ENCODE assay signal across 35 cellular contexts in genomic region chr18:35854095-35854494, GRCh38.
"Had no signal": no experiment of that assay in that cellular context is flagged by ENCODE, and none has a peak within 500 bp of the region (broad histone marks: within the 10 kb centered on the region; RNA-seq: fewer than 3 reads in every experiment).

No MANE protein-coding gene starts in this region.

- H3K4me3 Mint-ChIP-seq: activated B cell treated with CpG ODN at 0.5 μM for 24 hours; activated CD4-positive, alpha-beta memory T cell treated with anti-CD3 and anti-CD28 coated beads for 36 hours; activated naive CD4-positive, alpha-beta T cell treated with anti-CD3 and anti-CD28 coated beads for 36 hours; activated naive CD8-positive, alpha-beta T cell treated with anti-CD3 and anti-CD28 coated beads, Interleukin-2, amount 50 U/mL, for 24 hours; activated T-cell treated with anti-CD3 and anti-CD28 coated beads, Interleukin-2, amount 50 U/mL, for 4 hours; activated T-helper 1 cell treated with anti-CD3 and anti-CD28 coated beads, Interleukin-12 subunit alpha, Interleukin-12 subunit beta, Interleukin-2, Interleukin-4 antibody, amounts not matched to agents 30 ng/mL and 10 ng/mL and 1 ng/mL, durations not matched to agents 14 hours and 24 hours and 36 hours; brain had no signal

- H3K27me3 ChIP-seq: MG63, Peyer's patch had no signal

- DNase-seq: activated B cell treated with CpG ODN at 0.5 μM for 24 hours; activated CD4-positive, alpha-beta memory T cell treated with anti-CD3 and anti-CD28 coated beads for 36 hours; activated CD4-positive, alpha-beta T cell treated with anti-CD3 and anti-CD28 coated beads for 4 hours; activated CD4-positive, alpha-beta T cell treated with anti-CD3 and anti-CD28 coated beads, Interleukin-2, amount 50 U/mL, for 1 hour; activated CD4-positive, CD25-positive, alpha-beta regulatory T cell treated with anti-CD3 and anti-CD28 coated beads, Interleukin-2, amount 50 U/mL, for 72 hours; activated CD8-positive, alpha-beta memory T cell treated with anti-CD3 and anti-CD28 coated beads, Interleukin-2, amount 50 U/mL, for 4 hours; activated gamma-delta T cell treated with Interleukin-2 at 50 U/mL for 16 hours; activated naive CD4-positive, alpha-beta T cell treated with anti-CD3 and anti-CD28 coated beads for 36 hours; activated naive CD8-positive, alpha-beta T cell treated with anti-CD3 and anti-CD28 coated beads, Interleukin-2, amount 50 U/mL, for 24 hours; activated T-cell treated with anti-CD3 and anti-CD28 coated beads for 4 hours; activated T-cell treated with anti-CD3 and anti-CD28 coated beads, Interleukin-2, amount 50 U/mL, for 4 hours; anterior cingulate cortex; Kasumi-1; KBM-7; MG63; NCI-H1048; NCI-H1105 treated with DMSO at 0.1 percent for 48 hours; NCI-H1436 treated with DMSO at 0.1 percent for 48 hours; NCI-H1694 treated with DMSO at 0.1 percent for 48 hours; NCI-H2029; NCI-H510A; NCI-H526; NCI-H748 treated with DMSO at 0.1 percent for 48 hours; NK-92 treated with Interleukin-12 subunit alpha and Interleukin-12 subunit beta, amount 100 ng/mL, for 24 hours; PC-3; Peyer's patch; RPMI8226; SW 1271; T-helper 1 cell; T-helper 2 cell; T-helper 9 cell had no signal

- H3K27ac Mint-ChIP-seq: activated B cell treated with CpG ODN at 0.5 μM for 24 hours; activated CD4-positive, alpha-beta memory T cell treated with anti-CD3 and anti-CD28 coated beads for 36 hours; activated naive CD4-positive, alpha-beta T cell treated with anti-CD3 and anti-CD28 coated beads for 36 hours; activated naive CD4-positive, alpha-beta T cell treated with anti-CD3 and anti-CD28 coated beads, Interleukin-2, amount 50 U/mL, for 72 hours; activated naive CD8-positive, alpha-beta T cell treated with anti-CD3 and anti-CD28 coated beads, Interleukin-2, amount 50 U/mL, for 24 hours; activated T-helper 1 cell treated with anti-CD3 and anti-CD28 coated beads, Interleukin-12 subunit alpha, Interleukin-12 subunit beta, Interleukin-2, Interleukin-4 antibody, amounts not matched to agents 30 ng/mL and 10 ng/mL and 1 ng/mL, durations not matched to agents 14 hours and 24 hours and 36 hours; brain had no signal

- H3K27ac ChIP-seq: Peyer's patch, VCaP had no signal

- H3K4me1 Mint-ChIP-seq: activated B cell treated with CpG ODN at 0.5 μM for 24 hours; activated naive CD8-positive, alpha-beta T cell treated with anti-CD3 and anti-CD28 coated beads, Interleukin-2, amount 50 U/mL, for 24 hours had no signal

- H3K9me3 ChIP-seq: MG63, Peyer's patch had no signal

- H3K4me1 ChIP-seq: Peyer's patch had no signal

- H3K4me3 ChIP-seq: MG63, Peyer's patch had no signal

- ATAC-seq: activated naive CD4-positive, alpha-beta T cell treated with anti-CD3 and anti-CD28 coated beads, Interleukin-2, amount 50 U/mL, for 72 hours; activated naive CD8-positive, alpha-beta T cell treated with anti-CD3 and anti-CD28 coated beads, Interleukin-2, amount 50 U/mL, for 24 hours; activated T-cell treated with anti-CD3 and anti-CD28 coated beads, Interleukin-2, amount 50 U/mL, for 4 hours; PC-3 had no signal

- H3K36me3 ChIP-seq: MG63, Peyer's patch had no signal

- H3K27me3 Mint-ChIP-seq: brain had no signal

- H3K36me3 Mint-ChIP-seq: activated CD4-positive, alpha-beta memory T cell treated with anti-CD3 and anti-CD28 coated beads for 36 hours; activated naive CD4-positive, alpha-beta T cell treated with anti-CD3 and anti-CD28 coated beads, Interleukin-2, amount 50 U/mL, for 72 hours; brain had no signal

- H3K9me3 Mint-ChIP-seq: activated CD4-positive, alpha-beta memory T cell treated with anti-CD3 and anti-CD28 coated beads for 36 hours; activated naive CD8-positive, alpha-beta T cell treated with anti-CD3 and anti-CD28 coated beads, Interleukin-2, amount 50 U/mL, for 24 hours; activated T-helper 1 cell treated with anti-CD3 and anti-CD28 coated beads, Interleukin-12 subunit alpha, Interleukin-12 subunit beta, Interleukin-2, Interleukin-4 antibody, amounts not matched to agents 30 ng/mL and 10 ng/mL and 1 ng/mL, durations not matched to agents 14 hours and 24 hours and 36 hours had no signal
